8 cellular contexts compared by ENCODE assay signal in the genomic region with DNA sequence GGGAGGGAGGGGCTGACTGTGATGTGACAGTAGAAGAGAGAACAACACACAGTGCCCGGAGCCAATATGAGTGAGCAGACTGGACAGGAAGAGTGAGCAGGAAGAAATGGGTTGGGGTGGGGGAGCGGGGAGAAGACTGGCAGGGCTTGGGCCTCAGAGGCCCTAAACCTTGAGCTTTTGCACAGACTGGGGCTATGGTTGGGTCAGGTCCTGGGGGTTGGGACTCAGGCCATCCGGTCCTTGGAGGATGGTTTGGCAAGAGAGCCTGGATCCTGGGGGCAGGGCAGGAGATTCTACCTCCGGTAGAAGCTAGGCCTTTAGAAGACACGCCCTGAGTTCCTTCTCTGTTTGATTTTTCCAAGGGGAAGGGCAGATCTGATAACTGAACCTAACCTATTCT. TPM values are rescaled to one million over a fixed set of nuclear protein-coding genes. Genes with fewer than 3 reads are reported as not detected.
A peak's percentile ranks its signal among the peaks of the same experiment; 100 is the strongest.
DNase-seq lines count a peak whose midpoint lies in the region; ATAC-seq and TF ChIP-seq lines count a peak whose summit lies in the region.

No MANE protein-coding gene starts in this region.

- H3K27ac Mint-ChIP-seq in progenitor cell of endocrine pancreas, result peak overlapping the region; percentile 85

- WGBS in esophagus, 2 donors, result 28 to 30% methylated on average over 5 of the region's 5 CpGs

- ATAC-seq in RWPE2 (ENCODE audit: low read depth), result peak; percentile 26
- ATAC-seq in GM18861 (IDR thresholded peaks at IDR 0.05; ENCODE audit: unreplicated experiment), result no peak
- ATAC-seq in GM19395 (IDR thresholded peaks at IDR 0.05; ENCODE audit: unreplicated experiment), result no peak

- H3K27me3 ChIP-seq in RWPE2 (ENCODE audit: insufficient read depth, poor library complexity, severe bottlenecking), result no peaks in the 10 kb centered on the region
- H3K27me3 ChIP-seq in esophagus (ENCODE audit: control insufficient read depth in 1 of 2, insufficient read depth in 2 of 2, low read length in 2 of 2), result no peaks in the 10 kb centered on the region

- peaks cover 2% of the 10 kb centered on the region for H3K4me1 ChIP-seq in RWPE2 (ENCODE audit: insufficient read depth, poor library complexity, severe bottlenecking)
- peaks cover 0 to 6% of the 10 kb centered on the region in 2 donors for H3K4me1 ChIP-seq in esophagus (ENCODE audit: control insufficient read depth in 2 of 2, insufficient read depth in 2 of 2, low read length in 1 of 2)

- peak; percentile 36 for DNase-seq in GM03348 (ENCODE audit: low spot score)
- no peak for DNase-seq in RWPE2 (ENCODE audit: low spot score)
- no peak for DNase-seq in progenitor cell of endocrine pancreas (ENCODE audit: low spot score, unreplicated experiment)
- DNase-seq in MV-4-11 (lab: John Stamatoyannopoulos, UW), result no peak
- no peak for DNase-seq in foreskin melanocyte

- H3K9me3 ChIP-seq in RWPE2 (ENCODE audit: severe bottlenecking), result no peaks in the 10 kb centered on the region
- no peaks in the 10 kb centered on the region for H3K9me3 ChIP-seq in esophagus (ENCODE audit: control insufficient read depth in 2 of 2, insufficient read depth in 1 of 2, low read depth in 1 of 2, low read length in 1 of 2)

- no peaks in the 10 kb centered on the region for H3K9me3 Mint-ChIP-seq in progenitor cell of endocrine pancreas (ENCODE audit: low read depth)

- H3K4me1 Mint-ChIP-seq in progenitor cell of endocrine pancreas (ENCODE audit: low read depth), result peaks cover 16% of the 10 kb centered on the region

- peaks cover 2% of the 10 kb centered on the region for H3K36me3 Mint-ChIP-seq in progenitor cell of endocrine pancreas (ENCODE audit: insufficient read depth)

- TF ChIP-seq CTCF in RWPE2 (IDR thresholded peaks at IDR 0.05; ENCODE audit: poor library complexity, severe bottlenecking), result no peak
- TF ChIP-seq CTCF in progenitor cell of endocrine pancreas (IDR thresholded peaks at IDR 0.05; ENCODE audit: unreplicated experiment), result no peak

- peak overlapping the region; percentile 81 for H3K4me3 Mint-ChIP-seq in progenitor cell of endocrine pancreas (ENCODE audit: low read depth)

- no peaks in the 10 kb centered on the region for H3K27me3 Mint-ChIP-seq in progenitor cell of endocrine pancreas

- H3K4me3 ChIP-seq in RWPE2 (ENCODE audit: severe bottlenecking) (peak overlapping the region; percentile 77), esophagus (ENCODE audit: low read depth in 1 of 2, low read length in 2 of 2) (peak overlapping the region; percentile 75 to 94)

- H3K36me3 ChIP-seq in RWPE2 (ENCODE audit: low read depth) (peaks cover 35% of the 10 kb centered on the region), esophagus (ENCODE audit: control insufficient read depth in 2 of 2, insufficient read depth in 2 of 2, low read length in 1 of 2) (peaks cover 0 to 6% of the 10 kb centered on the region in 2 donors)

- H3K27ac ChIP-seq in RWPE2 (ENCODE audit: poor library complexity, severe bottlenecking) (peak overlapping the region; percentile 72), esophagus (ENCODE audit: low read depth in 2 of 2, low read length in 1 of 2) (peak overlapping the region; percentile 88)

RNA-seq across cellular contexts. Expression of a gene that starts 1.1 kb away (rescaled TPM):
- 10 to 100 TPM; 26.3 to 50.8 TPM for polyA plus RNA-seq in esophagus
- total RNA-seq in progenitor cell of endocrine pancreas, result 34.1 and 34.2 TPM in 2 replicates

RNA-seq across cellular contexts. Expression of a gene that starts 10.9 kb away (rescaled TPM):
- 1 to 10 TPM in 1 of 2 donors, under 1 TPM in 1; 0.67 to 1.2 TPM for polyA plus RNA-seq in esophagus
- total RNA-seq in progenitor cell of endocrine pancreas, result 2.8 and 3.3 TPM in 2 replicates

RNA-seq across cellular contexts. Expression of a gene that starts 11.3 kb away (rescaled TPM):
- polyA plus RNA-seq in esophagus, result 10 to 100 TPM; 64.7 to 71.6 TPM
- total RNA-seq in progenitor cell of endocrine pancreas, result 104 and 111 TPM in 2 replicates

RNA-seq across cellular contexts. Expression of a gene that starts 18.8 kb away (rescaled TPM):
- 10 to 100 TPM; 48.9 to 56.4 TPM for polyA plus RNA-seq in esophagus
- 70.3 and 71.4 TPM in 2 replicates for total RNA-seq in progenitor cell of endocrine pancreas

RNA-seq across cellular contexts. Expression of a gene that starts 35.5 kb away (rescaled TPM):
- polyA plus RNA-seq in esophagus, result 10 to 100 TPM in 1 of 2 donors, 1 to 10 TPM in 1; 1.7 to 10.8 TPM
- 23.4 and 25.8 TPM in 2 replicates for total RNA-seq in progenitor cell of endocrine pancreas
